Comparison of ENCODE assay signal across 8 cellular contexts in the genomic region with DNA sequence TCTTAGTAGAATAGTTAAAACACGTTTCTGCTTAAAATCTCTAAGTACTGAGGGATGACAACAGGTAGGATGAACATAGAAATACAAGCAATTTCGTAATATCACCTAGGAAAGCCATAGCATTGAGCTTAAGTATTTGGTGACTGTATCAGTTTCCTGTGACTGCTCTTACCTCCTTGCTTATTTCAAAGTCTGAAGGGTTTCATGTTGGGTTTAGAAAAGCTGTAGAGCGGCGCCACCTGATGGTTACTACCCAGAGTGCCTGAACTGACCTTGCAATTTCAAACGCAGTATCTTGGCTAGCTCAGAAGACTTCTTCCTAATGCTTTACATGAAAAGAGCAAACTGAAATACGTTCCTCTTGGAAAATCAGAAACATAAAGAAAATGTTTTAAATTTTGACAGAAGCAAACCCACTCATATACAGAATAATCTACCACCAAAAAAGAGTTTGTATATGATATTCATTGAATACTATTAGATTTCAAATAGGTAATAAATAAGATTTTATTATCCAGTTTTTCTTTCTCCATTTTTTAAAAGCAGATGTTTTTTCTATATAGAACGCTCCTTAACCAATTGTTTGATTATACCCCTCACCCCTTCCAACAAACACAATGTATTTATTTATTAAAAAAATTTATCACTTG.
DNase-seq lines count a peak whose midpoint lies in the region; ATAC-seq and TF ChIP-seq lines count a peak whose summit lies in the region.

No MANE protein-coding gene starts in this region.

- peaks cover 44% of the 10 kb centered on the region for H3K4me1 Mint-ChIP-seq in CD4-positive, alpha-beta T cell (ENCODE audit: low read depth)

- no peaks in the 10 kb centered on the region for H3K27me3 Mint-ChIP-seq in CD4-positive, alpha-beta T cell

- no peaks in the 10 kb centered on the region for H3K36me3 Mint-ChIP-seq in CD4-positive, alpha-beta T cell (ENCODE audit: low read depth)

- intact Hi-C loops in CD4-positive, alpha-beta T cell (cut with DNase I, micrococcal nuclease): loop anchor here (1.0 to 5.0 kb wide), 7 partner anchors 53 to 437 kb away; no protein-coding TSS in a partner anchor

- no peaks in the 10 kb centered on the region for H3K9me3 Mint-ChIP-seq in CD4-positive, alpha-beta T cell

- H3K9me3 ChIP-seq in CD4-positive, alpha-beta T cell (ENCODE audit: control insufficient read depth, low read length): no peaks in the 10 kb centered on the region
- no peaks in the 10 kb centered on the region for H3K9me3 ChIP-seq in lung (ENCODE audit: control insufficient read depth in 2 of 2, insufficient read depth in 1 of 2, low read length in 1 of 2)

- peak; percentile 75 for ATAC-seq in CD4-positive, alpha-beta T cell (ENCODE audit: poor library complexity)
- ATAC-seq in GM21717 (IDR thresholded peaks at IDR 0.05; ENCODE audit: unreplicated experiment) (peak; percentile 52), lung (ENCODE audit: insufficient read depth, low FRiP score) (peak; percentile 86)

- peak overlapping the region; percentile 44 for H3K27ac ChIP-seq in CD4-positive, alpha-beta T cell (ENCODE audit: low read depth, low read length)
- no peak overlapping the region for H3K27ac ChIP-seq in lung (ENCODE audit: low read depth in 1 of 2, low read length in 1 of 2)

- H3K27me3 ChIP-seq in CD4-positive, alpha-beta T cell (ENCODE audit: control insufficient read depth, insufficient read depth, low read length): no peaks in the 10 kb centered on the region
- no peaks in the 10 kb centered on the region for H3K27me3 ChIP-seq in lung (ENCODE audit: control insufficient read depth, insufficient read depth)

- peak; percentile 68 to 82 (median 76) for DNase-seq in CD4-positive, alpha-beta T cell
- peak; percentile 35 for DNase-seq in NCI-H2029 treated with DMSO at 0.1 percent for 48 hours (lab: John Stamatoyannopoulos, UW)
- peak; percentile 64 to 67 for DNase-seq in activated CD4-positive, alpha-beta T cell treated with anti-CD3 and anti-CD28 coated beads for 24 hours (ENCODE audit: low read depth in 2 of 2)
- peak; percentile 68 for DNase-seq in dermis blood vessel endothelial cell
- DNase-seq in lung (ENCODE audit: low spot score): peak; percentile 78
- DNase-seq in stimulated activated CD8-positive, alpha-beta memory T cell treated with anti-CD3 and anti-CD28 coated beads, Interleukin-4, amount 100 ng/mL, for 48 hours: peak; percentile 82
- no peak for DNase-seq in cortex of kidney (lab: John Stamatoyannopoulos, UW)

- H3K4me3 Mint-ChIP-seq in CD4-positive, alpha-beta T cell: peak overlapping the region; percentile 46

- POLR2A ChIA-PET in CD4-positive, alpha-beta T cell (lab: Charles Lee): interaction anchor here (0.7 to 3.4 kb wide), 35 partner anchors 9 to 437 kb away, joined by 3 to 53 read pairs (median 6); partner anchors contain the start of genes C6orf62 and RIPOR2

- H3K36me3 ChIP-seq in lung (ENCODE audit: control insufficient read depth in 2 of 2, insufficient read depth in 2 of 2, low read length in 2 of 2): no peaks in the 10 kb centered on the region

- H3K27ac Mint-ChIP-seq in CD4-positive, alpha-beta T cell: peak overlapping the region; percentile 89

- H3K4me3 ChIP-seq in lung: no peak overlapping the region

- H3K4me1 ChIP-seq in lung (ENCODE audit: control insufficient read depth in 2 of 2, insufficient read depth in 2 of 2, low read length in 2 of 2): peaks cover 0 to 2% of the 10 kb centered on the region in 2 donors

- WGBS in lung, 2 donors: 50 to 60% methylated on average over 7 of the region's 7 CpGs

- CTCF ChIA-PET in CD4-positive, alpha-beta T cell (lab: Charles Lee): interaction anchor here (0.6 to 7.9 kb wide), 52 partner anchors 8 to 974 kb away, joined by 3 to 95 read pairs (median 5); partner anchors contain the start of gene RIPOR2

- peak; percentile 87 for TF ChIP-seq CTCF in CD4-positive, alpha-beta T cell (IDR thresholded peaks at IDR 0.05)
- peak; percentile 74 for TF ChIP-seq CTCF in lung (IDR thresholded peaks at IDR 0.05; ENCODE audit: control extremely low read depth, extremely low read depth)
